In genomic region chr20:25340380-25340779, GRCh38 we compare ENCODE assay signal across 2 cellular contexts.
A peak's percentile ranks its signal among the peaks of the same experiment; 100 is the strongest.
TF ChIP-seq lines count a peak whose summit lies in the region.

No MANE protein-coding gene starts in this region.

TF ChIP-seq in A549, 52 proteins besides CTCF, POLR2A, EP300 and RAD21:
- TF ChIP-seq MAFK (IDR thresholded peaks at IDR 0.05; ENCODE audit: partially characterized antibody) (no peak), RCOR1 (IDR thresholded peaks at IDR 0.05; ENCODE audit: low read depth, low read length) (no peak), BHLHE40 (IDR thresholded peaks at IDR 0.05; ENCODE audit: low read depth, low read length) (no peak), ZSCAN20 (CRISPR knock-in tag; IDR thresholded peaks at IDR 0.05) (no peak), NPAS2 (CRISPR knock-in tag; IDR thresholded peaks at IDR 0.05; ENCODE audit: borderline replicate concordance) (no peak), CHD4 (IDR thresholded peaks at IDR 0.05; ENCODE audit: borderline replicate concordance) (no peak), TP53 (CRISPR knock-in tag; IDR thresholded peaks at IDR 0.05) (no peak), JUN (IDR thresholded peaks at IDR 0.05) (no peak), HOXB5 (CRISPR knock-in tag; IDR thresholded peaks at IDR 0.05) (no peak), FOSB (CRISPR knock-in tag; IDR thresholded peaks at IDR 0.05) (no peak), SREBF2 (IDR thresholded peaks at IDR 0.05) (no peak), POLR2AphosphoS2 (conservative IDR thresholded peaks at IDR 0.05; ENCODE audit: low read length) (no peak)
- TF ChIP-seq, protein P1, sequence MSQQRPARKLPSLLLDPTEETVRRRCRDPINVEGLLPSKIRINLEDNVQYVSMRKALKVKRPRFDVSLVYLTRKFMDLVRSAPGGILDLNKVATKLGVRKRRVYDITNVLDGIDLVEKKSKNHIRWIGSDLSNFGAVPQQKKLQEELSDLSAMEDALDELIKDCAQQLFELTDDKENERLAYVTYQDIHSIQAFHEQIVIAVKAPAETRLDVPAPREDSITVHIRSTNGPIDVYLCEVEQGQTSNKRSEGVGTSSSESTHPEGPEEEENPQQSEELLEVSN (IDR thresholded peaks at IDR 0.05; ENCODE audit: borderline replicate concordance, low read depth), result no peak
- TF ChIP-seq, protein P2, sequence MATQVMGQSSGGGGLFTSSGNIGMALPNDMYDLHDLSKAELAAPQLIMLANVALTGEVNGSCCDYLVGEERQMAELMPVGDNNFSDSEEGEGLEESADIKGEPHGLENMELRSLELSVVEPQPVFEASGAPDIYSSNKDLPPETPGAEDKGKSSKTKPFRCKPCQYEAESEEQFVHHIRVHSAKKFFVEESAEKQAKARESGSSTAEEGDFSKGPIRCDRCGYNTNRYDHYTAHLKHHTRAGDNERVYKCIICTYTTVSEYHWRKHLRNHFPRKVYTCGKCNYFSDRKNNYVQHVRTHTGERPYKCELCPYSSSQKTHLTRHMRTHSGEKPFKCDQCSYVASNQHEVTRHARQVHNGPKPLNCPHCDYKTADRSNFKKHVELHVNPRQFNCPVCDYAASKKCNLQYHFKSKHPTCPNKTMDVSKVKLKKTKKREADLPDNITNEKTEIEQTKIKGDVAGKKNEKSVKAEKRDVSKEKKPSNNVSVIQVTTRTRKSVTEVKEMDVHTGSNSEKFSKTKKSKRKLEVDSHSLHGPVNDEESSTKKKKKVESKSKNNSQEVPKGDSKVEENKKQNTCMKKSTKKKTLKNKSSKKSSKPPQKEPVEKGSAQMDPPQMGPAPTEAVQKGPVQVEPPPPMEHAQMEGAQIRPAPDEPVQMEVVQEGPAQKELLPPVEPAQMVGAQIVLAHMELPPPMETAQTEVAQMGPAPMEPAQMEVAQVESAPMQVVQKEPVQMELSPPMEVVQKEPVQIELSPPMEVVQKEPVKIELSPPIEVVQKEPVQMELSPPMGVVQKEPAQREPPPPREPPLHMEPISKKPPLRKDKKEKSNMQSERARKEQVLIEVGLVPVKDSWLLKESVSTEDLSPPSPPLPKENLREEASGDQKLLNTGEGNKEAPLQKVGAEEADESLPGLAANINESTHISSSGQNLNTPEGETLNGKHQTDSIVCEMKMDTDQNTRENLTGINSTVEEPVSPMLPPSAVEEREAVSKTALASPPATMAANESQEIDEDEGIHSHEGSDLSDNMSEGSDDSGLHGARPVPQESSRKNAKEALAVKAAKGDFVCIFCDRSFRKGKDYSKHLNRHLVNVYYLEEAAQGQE (IDR thresholded peaks at IDR 0.05), result no peak
- TF ChIP-seq, protein P3, sequence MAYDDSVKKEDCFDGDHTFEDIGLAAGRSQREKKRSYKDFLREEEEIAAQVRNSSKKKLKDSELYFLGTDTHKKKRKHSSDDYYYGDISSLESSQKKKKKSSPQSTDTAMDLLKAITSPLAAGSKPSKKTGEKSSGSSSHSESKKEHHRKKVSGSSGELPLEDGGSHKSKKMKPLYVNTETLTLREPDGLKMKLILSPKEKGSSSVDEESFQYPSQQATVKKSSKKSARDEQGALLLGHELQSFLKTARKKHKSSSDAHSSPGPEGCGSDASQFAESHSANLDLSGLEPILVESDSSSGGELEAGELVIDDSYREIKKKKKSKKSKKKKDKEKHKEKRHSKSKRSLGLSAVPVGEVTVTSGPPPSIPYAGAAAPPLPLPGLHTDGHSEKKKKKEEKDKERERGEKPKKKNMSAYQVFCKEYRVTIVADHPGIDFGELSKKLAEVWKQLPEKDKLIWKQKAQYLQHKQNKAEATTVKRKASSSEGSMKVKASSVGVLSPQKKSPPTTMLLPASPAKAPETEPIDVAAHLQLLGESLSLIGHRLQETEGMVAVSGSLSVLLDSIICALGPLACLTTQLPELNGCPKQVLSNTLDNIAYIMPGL (CRISPR knock-in tag; IDR thresholded peaks at IDR 0.05; ENCODE audit: borderline replicate concordance), result no peak

TF ChIP-seq in H1, 55 proteins besides CTCF, POLR2A, EP300 and RAD21:
- no peak for TF ChIP-seq KDM1A (IDR thresholded peaks at IDR 0.05; ENCODE audit: borderline replicate concordance, low read length)
- TF ChIP-seq TCF12 (IDR thresholded peaks at IDR 0.05; ENCODE audit: low read depth, low read length), result peak; percentile 84; the same call in 1 of the 2 replicates
- no peak for TF ChIP-seq KDM5A (IDR thresholded peaks at IDR 0.05; ENCODE audit: low read length)
